In genomic region chrX:19840899-19841648, GRCh38 we compare ENCODE assay signal across 8 cellular contexts. TPM values are rescaled to one million over a fixed set of nuclear protein-coding genes. Genes with fewer than 3 reads are reported as not detected.
DNase-seq lines count a peak whose midpoint lies in the region; ATAC-seq and TF ChIP-seq lines count a peak whose summit lies in the region.

No MANE protein-coding gene starts in this region.

- no peaks in the 10 kb centered on the region for H3K9me3 Mint-ChIP-seq in CD8-positive, alpha-beta T cell
- H3K9me3 Mint-ChIP-seq in activated T-helper 1 cell treated with anti-CD3 and anti-CD28 coated beads, Interleukin-12 subunit alpha, Interleukin-12 subunit beta, Interleukin-2, Interleukin-4 antibody, amounts not matched to agents 30 ng/mL and 10 ng/mL and 1 ng/mL, durations not matched to agents 14 hours and 24 hours and 36 hours: peaks cover 6% of the 10 kb centered on the region

- intact Hi-C loops in CD8-positive, alpha-beta T cell (cut with DNase I, micrococcal nuclease): loop anchor here (2.0 to 5.0 kb wide), 3 partner anchors 14 to 46 kb away; partner anchors contain the start of gene SH3KBP1 (in 2 of the 2)
- intact Hi-C loops in activated T-helper 1 cell treated with anti-CD3 and anti-CD28 coated beads, Interleukin-12 subunit alpha, Interleukin-12 subunit beta, Interleukin-2, Interleukin-4 antibody, amounts not matched to agents 30 ng/mL and 10 ng/mL and 1 ng/mL, durations not matched to agents 14 hours and 24 hours and 36 hours (cut with micrococcal nuclease): loop anchor here (1.0 to 2.0 kb wide), 6 partner anchors 40 to 286 kb away; no protein-coding TSS in a partner anchor
- intact Hi-C loops in aorta (cut with DNase I): no loop called here

- peak in 2 of 7 experiments; percentile 15 to 37 for DNase-seq in CD8-positive, alpha-beta T cell
- peak; percentile 37 for DNase-seq in activated T-helper 1 cell treated with anti-CD3 and anti-CD28 coated beads, Interleukin-12 subunit alpha, Interleukin-12 subunit beta, Interleukin-2, Interleukin-4 antibody, amounts not matched to agents 30 ng/mL and 10 ng/mL and 1 ng/mL, durations not matched to agents 14 hours and 24 hours and 36 hours (ENCODE audit: low spot score)
- DNase-seq in stimulated activated CD8-positive, alpha-beta memory T cell treated with anti-CD3 and anti-CD28 coated beads, Interleukin-4, amount 100 ng/mL, for 48 hours: peak; percentile 54
- no peak for DNase-seq in NCI-H2227 treated with DMSO at 0.1 percent for 48 hours (lab: John Stamatoyannopoulos, UW)
- DNase-seq in retina: no peak
- no peak for DNase-seq in aorta

- no peaks in the 10 kb centered on the region for H3K36me3 ChIP-seq in CD8-positive, alpha-beta T cell (ENCODE audit: insufficient read depth, low read length)
- H3K36me3 ChIP-seq in HUES64 (ENCODE audit: insufficient read depth, low read length): no peaks in the 10 kb centered on the region
- H3K36me3 ChIP-seq in aorta (ENCODE audit: control insufficient read depth in 1 of 2, insufficient read depth in 2 of 2, low read length in 1 of 2): no peaks in the 10 kb centered on the region

- no peaks in the 10 kb centered on the region for H3K9me3 ChIP-seq in CD8-positive, alpha-beta T cell (ENCODE audit: low read length)
- H3K9me3 ChIP-seq in HUES64 (ENCODE audit: insufficient read depth, low read depth, low read length) (no peaks in the 10 kb centered on the region), aorta (ENCODE audit: control insufficient read depth, low read length) (no peaks in the 10 kb centered on the region)

- H3K27ac ChIP-seq in CD8-positive, alpha-beta T cell (ENCODE audit: low read depth, low read length): no peak overlapping the region
- peak overlapping the region; percentile 47 for H3K27ac ChIP-seq in HUES64 (ENCODE audit: low read depth, low read length)
- H3K27ac ChIP-seq in aorta (ENCODE audit: low read depth in 1 of 2, low read length in 2 of 2): no peak overlapping the region

- no peaks in the 10 kb centered on the region for H3K27me3 Mint-ChIP-seq in CD8-positive, alpha-beta T cell (ENCODE audit: low read depth)
- no peaks in the 10 kb centered on the region for H3K27me3 Mint-ChIP-seq in activated T-helper 1 cell treated with anti-CD3 and anti-CD28 coated beads, Interleukin-12 subunit alpha, Interleukin-12 subunit beta, Interleukin-2, Interleukin-4 antibody, amounts not matched to agents 30 ng/mL and 10 ng/mL and 1 ng/mL, durations not matched to agents 14 hours and 24 hours and 36 hours (ENCODE audit: insufficient read depth)

- no peak overlapping the region for H3K9ac ChIP-seq in HUES64 (ENCODE audit: low read depth, low read length)

- H3K4me1 Mint-ChIP-seq in CD8-positive, alpha-beta T cell (ENCODE audit: low read depth): peaks cover 57% of the 10 kb centered on the region
- peaks cover 41% of the 10 kb centered on the region for H3K4me1 Mint-ChIP-seq in activated T-helper 1 cell treated with anti-CD3 and anti-CD28 coated beads, Interleukin-12 subunit alpha, Interleukin-12 subunit beta, Interleukin-2, Interleukin-4 antibody, amounts not matched to agents 30 ng/mL and 10 ng/mL and 1 ng/mL, durations not matched to agents 14 hours and 24 hours and 36 hours (ENCODE audit: low read depth)

- CTCF ChIA-PET in CD8-positive, alpha-beta T cell (lab: Charles Lee): interaction anchor here (0.9 to 1.6 kb wide), 4 partner anchors 15 to 94 kb away, joined by 3 to 4 read pairs (median 3); no protein-coding TSS in a partner anchor

- POLR2A ChIA-PET in CD8-positive, alpha-beta T cell (lab: Charles Lee): interaction anchor here (0.7 to 1.8 kb wide), 4 partner anchors 12 to 45 kb away, joined by 3 to 6 read pairs (median 4); no protein-coding TSS in a partner anchor

- peak overlapping the region; percentile 89 for H3K27ac Mint-ChIP-seq in CD8-positive, alpha-beta T cell
- peak overlapping the region; percentile 85 for H3K27ac Mint-ChIP-seq in activated T-helper 1 cell treated with anti-CD3 and anti-CD28 coated beads, Interleukin-12 subunit alpha, Interleukin-12 subunit beta, Interleukin-2, Interleukin-4 antibody, amounts not matched to agents 30 ng/mL and 10 ng/mL and 1 ng/mL, durations not matched to agents 14 hours and 24 hours and 36 hours

- no peaks in the 10 kb centered on the region for H3K36me3 Mint-ChIP-seq in CD8-positive, alpha-beta T cell
- H3K36me3 Mint-ChIP-seq in activated T-helper 1 cell treated with anti-CD3 and anti-CD28 coated beads, Interleukin-12 subunit alpha, Interleukin-12 subunit beta, Interleukin-2, Interleukin-4 antibody, amounts not matched to agents 30 ng/mL and 10 ng/mL and 1 ng/mL, durations not matched to agents 14 hours and 24 hours and 36 hours (ENCODE audit: low read depth): peaks cover 17% of the 10 kb centered on the region

- no peak for TF ChIP-seq CTCF in CD8-positive, alpha-beta T cell (IDR thresholded peaks at IDR 0.05)

- peak overlapping the region; percentile 16 for H3K4me3 ChIP-seq in CD8-positive, alpha-beta T cell (ENCODE audit: low read depth, low read length)
- H3K4me3 ChIP-seq in HUES64 (ENCODE audit: low read length) (no peak overlapping the region), aorta (ENCODE audit: low read length in 2 of 2) (no peak overlapping the region)

- peaks cover 23% of the 10 kb centered on the region for H3K4me1 ChIP-seq in CD8-positive, alpha-beta T cell (ENCODE audit: insufficient read depth, low read length)
- H3K4me1 ChIP-seq in HUES64 (ENCODE audit: insufficient read depth, low read length): peaks cover 16% of the 10 kb centered on the region
- no peaks in the 10 kb centered on the region for H3K4me1 ChIP-seq in aorta (ENCODE audit: control insufficient read depth in 1 of 2, insufficient read depth in 2 of 2, low read length in 2 of 2)

- WGBS in HUES64: 42% methylated on average over 2 of the region's 5 CpGs
- WGBS in aorta, 2 donors: 50 to 77% methylated on average over 5 of the region's 5 CpGs

- H3K4me3 Mint-ChIP-seq in CD8-positive, alpha-beta T cell: peak overlapping the region; percentile 50
- H3K4me3 Mint-ChIP-seq in activated T-helper 1 cell treated with anti-CD3 and anti-CD28 coated beads, Interleukin-12 subunit alpha, Interleukin-12 subunit beta, Interleukin-2, Interleukin-4 antibody, amounts not matched to agents 30 ng/mL and 10 ng/mL and 1 ng/mL, durations not matched to agents 14 hours and 24 hours and 36 hours: peak overlapping the region; percentile 41

- H3K27me3 ChIP-seq in CD8-positive, alpha-beta T cell (ENCODE audit: insufficient read depth, low read length): no peaks in the 10 kb centered on the region
- H3K27me3 ChIP-seq in HUES64 (ENCODE audit: insufficient read depth, low read length): no peaks in the 10 kb centered on the region
- no peaks in the 10 kb centered on the region for H3K27me3 ChIP-seq in aorta (ENCODE audit: control insufficient read depth in 1 of 2, insufficient read depth in 2 of 2, low read length in 1 of 2)

- no peak for ATAC-seq in CD8-positive, alpha-beta T cell
- peak; percentile 64 for ATAC-seq in GM21423 (IDR thresholded peaks at IDR 0.05; ENCODE audit: unreplicated experiment)
- ATAC-seq in aorta (ENCODE audit: low FRiP score): no peak

RNA-seq across cellular contexts. Expression of gene SH3KBP1, which starts 46.3 kb away (rescaled TPM):
- 10 to 100 TPM; 53.5 to 60.6 TPM for total RNA-seq in CD8-positive, alpha-beta T cell
- 12.1 TPM for polyA plus RNA-seq in HUES64 (2013, experiment 1 of 2)
- polyA plus RNA-seq in HUES64 (2013, experiment 2 of 2): 15.2 TPM
- 69.1 and 73.9 TPM in 2 replicates for total RNA-seq in activated T-helper 1 cell treated with anti-CD3 and anti-CD28 coated beads, Interleukin-12 subunit alpha, Interleukin-12 subunit beta, Interleukin-2, Interleukin-4 antibody, amounts not matched to agents 30 ng/mL and 10 ng/mL and 1 ng/mL, durations not matched to agents 14 hours and 24 hours and 36 hours
- total RNA-seq in aorta: 10 to 100 TPM; 21.7 to 27.8 TPM
- 1 to 10 TPM; 4.9 to 8.9 TPM for polyA plus RNA-seq in aorta

Comparison
In these comparisons a context has a peak if more than half of its experiments do, and no peak if none do; other contexts are left out.
1. DNase-seq: peak in activated T-helper 1 cell treated with anti-CD3 and anti-CD28 coated beads, Interleukin-12 subunit alpha, Interleukin-12 subunit beta, Interleukin-2, Interleukin-4 antibody, amounts not matched to agents 30 ng/mL and 10 ng/mL and 1 ng/mL, durations not matched to agents 14 hours and 24 hours and 36 hours (single experiment) and stimulated activated CD8-positive, alpha-beta memory T cell treated with anti-CD3 and anti-CD28 coated beads, Interleukin-4, amount 100 ng/mL, for 48 hours (single experiment); none in NCI-H2227 treated with DMSO at 0.1 percent for 48 hours (single experiment), retina (single experiment) and aorta (0 of 2).
2. intact Hi-C loops: an anchor here in CD8-positive, alpha-beta T cell (2.0 to 5.0 kb wide) and activated T-helper 1 cell treated with anti-CD3 and anti-CD28 coated beads, Interleukin-12 subunit alpha, Interleukin-12 subunit beta, Interleukin-2, Interleukin-4 antibody, amounts not matched to agents 30 ng/mL and 10 ng/mL and 1 ng/mL, durations not matched to agents 14 hours and 24 hours and 36 hours (1.0 to 2.0 kb wide); none called in aorta.